7 cellular contexts compared by ENCODE assay signal in genomic region chr18:61322265-61322873, GRCh38.
DNase-seq lines count a peak whose midpoint lies in the region; ATAC-seq and TF ChIP-seq lines count a peak whose summit lies in the region.

No MANE protein-coding gene starts in this region.

- TF ChIP-seq CTCF in GM12865 (IDR thresholded peaks at IDR 0.05; ENCODE audit: insufficient read depth, low read depth, low read length, missing control alignments) (peak; percentile 86), OCI-LY3 (IDR thresholded peaks at IDR 0.05; ENCODE audit: low read depth, low read length) (peak; percentile 100)

- H4K20me1 ChIP-seq in OCI-LY3 (ENCODE audit: insufficient read depth, low read length), result no peaks in the 10 kb centered on the region

- H3K4me2 ChIP-seq in OCI-LY3 (ENCODE audit: low read length), result peak overlapping the region; percentile 42

- H2AFZ ChIP-seq in OCI-LY3 (ENCODE audit: low read depth, low read length), result no peak overlapping the region

- H3K36me3 ChIP-seq in OCI-LY3 (replicated peaks; ENCODE audit: low read depth, low read length), result no peaks in the 10 kb centered on the region

- no peaks in the 10 kb centered on the region for H3K79me2 ChIP-seq in OCI-LY3 (ENCODE audit: low read length)

- no peak overlapping the region for H3K9ac ChIP-seq in OCI-LY3 (ENCODE audit: low read length)

- DNase-seq in GM12865 (ENCODE audit: low read depth), result peak; percentile 62
- DNase-seq in brain pericyte (ENCODE audit: low read depth, low spot score), result peak; percentile 31
- DNase-seq in kidney tubule cell (ENCODE audit: low spot score), result peak; percentile 62
- DNase-seq in stimulated activated CD8-positive, alpha-beta memory T cell treated with anti-CD3 and anti-CD28 coated beads, Interleukin-4, amount 100 ng/mL, for 48 hours, result peak; percentile 74

- no peaks in the 10 kb centered on the region for H3K27me3 ChIP-seq in OCI-LY3 (ENCODE audit: low read depth, low read length)

- H3K27ac ChIP-seq in OCI-LY3 (ENCODE audit: low read length), result no peak overlapping the region

- peak; percentile 96 for ATAC-seq in GM21526 (IDR thresholded peaks at IDR 0.05; ENCODE audit: low FRiP score, unreplicated experiment)
- peak; percentile 84 for ATAC-seq in HG03575 (IDR thresholded peaks at IDR 0.05; ENCODE audit: extremely low read depth, insufficient number of reproducible peaks, low FRiP score, unreplicated experiment)

- H3K9me3 ChIP-seq in OCI-LY3 (ENCODE audit: insufficient read depth, low read length), result no peaks in the 10 kb centered on the region

- H3K4me1 ChIP-seq in OCI-LY3 (ENCODE audit: low read length), result peaks cover 3% of the 10 kb centered on the region; the same call in 1 of the 2 replicates

- H3K4me3 ChIP-seq in GM12865 (ENCODE audit: low read depth, low read length) (no peak overlapping the region), OCI-LY3 (ENCODE audit: low read length) (no peak overlapping the region)
